Comparison of ENCODE assay signal across 20 cellular contexts in genomic region chr3:178822722-178823121, GRCh38.
"Had no signal": no experiment of that assay in that cellular context is flagged by ENCODE, and none has a peak within 500 bp of the region (broad histone marks: within the 10 kb centered on the region; RNA-seq: fewer than 3 reads in every experiment).

No MANE protein-coding gene starts in this region.

- H3K4me1 Mint-ChIP-seq: activated naive CD8-positive, alpha-beta T cell treated with anti-CD3 and anti-CD28 coated beads for 36 hours; immature natural killer cell had no signal

- H3K27ac Mint-ChIP-seq: activated naive CD8-positive, alpha-beta T cell treated with anti-CD3 and anti-CD28 coated beads for 36 hours; endodermal cell; immature natural killer cell; stimulated activated naive CD8-positive, alpha-beta T cell treated with anti-CD3 and anti-CD28 coated beads, Interleukin-15, Interleukin-2, amounts not matched to agents 100 ng/mL and 50 ng/mL, for 24 hours; T-helper 1 cell treated with Interleukin-12 subunit alpha and Interleukin-12 subunit beta and Interleukin-4 antibody, amounts not matched to agents 30 μg/mL and 1 μg/mL, for 36 hours; type B pancreatic cell; WTC11 had no signal

- ATAC-seq: WTC11 had no signal

- H3K36me3 ChIP-seq: left lung had no signal

- H3K27me3 Mint-ChIP-seq: activated naive CD8-positive, alpha-beta T cell treated with anti-CD3 and anti-CD28 coated beads for 36 hours; stimulated activated naive CD8-positive, alpha-beta T cell treated with anti-CD3 and anti-CD28 coated beads, Interleukin-15, Interleukin-2, amounts not matched to agents 100 ng/mL and 50 ng/mL, for 24 hours; type B pancreatic cell had no signal

- H3K4me3 ChIP-seq: left lung had no signal

- H3K4me3 Mint-ChIP-seq: activated naive CD8-positive, alpha-beta T cell treated with anti-CD3 and anti-CD28 coated beads for 36 hours; endodermal cell; immature natural killer cell; nephron; stimulated activated naive CD8-positive, alpha-beta T cell treated with anti-CD3 and anti-CD28 coated beads, Interleukin-15, Interleukin-2, amounts not matched to agents 100 ng/mL and 50 ng/mL, for 24 hours; T-helper 1 cell treated with Interleukin-12 subunit alpha and Interleukin-12 subunit beta and Interleukin-4 antibody, amounts not matched to agents 30 μg/mL and 1 μg/mL, for 36 hours; type B pancreatic cell; WTC11 had no signal

- H3K4me1 ChIP-seq: left lung had no signal

- H3K9me3 ChIP-seq: left lung had no signal

- H3K36me3 Mint-ChIP-seq: activated naive CD8-positive, alpha-beta T cell treated with anti-CD3 and anti-CD28 coated beads for 36 hours; immature natural killer cell; type B pancreatic cell; WTC11 had no signal

- DNase-seq: activated naive CD4-positive, alpha-beta T cell treated with Interleukin-2 at 50 U/mL for 16 hours; activated naive CD8-positive, alpha-beta T cell treated with anti-CD3 and anti-CD28 coated beads for 36 hours; activated T-cell treated with anti-CD3 and anti-CD28 coated beads, Interleukin-2, amount 50 U/mL, for 1 hour; cerebellar nuclear complex; cortex of kidney; endodermal cell; immature natural killer cell; kidney glomerular epithelial cell; left lung; mammary epithelial cell; midbrain; nucleus accumbens; retina; stimulated activated CD4-positive, alpha-beta T cell treated with anti-CD3 and anti-CD28 coated beads, Interleukin-1b, Interleukin-23, amount 100 ng/mL, for 48 hours; T1000 had no signal

- H3K27me3 ChIP-seq: left lung had no signal

- H3K9me3 Mint-ChIP-seq: activated naive CD8-positive, alpha-beta T cell treated with anti-CD3 and anti-CD28 coated beads for 36 hours; endodermal cell; nephron; stimulated activated naive CD8-positive, alpha-beta T cell treated with anti-CD3 and anti-CD28 coated beads, Interleukin-15, Interleukin-2, amounts not matched to agents 100 ng/mL and 50 ng/mL, for 24 hours; T-helper 1 cell treated with Interleukin-12 subunit alpha and Interleukin-12 subunit beta and Interleukin-4 antibody, amounts not matched to agents 30 μg/mL and 1 μg/mL, for 36 hours; type B pancreatic cell; WTC11 had no signal
